ENCODE assay signal across 8 cellular contexts in the genomic region with DNA sequence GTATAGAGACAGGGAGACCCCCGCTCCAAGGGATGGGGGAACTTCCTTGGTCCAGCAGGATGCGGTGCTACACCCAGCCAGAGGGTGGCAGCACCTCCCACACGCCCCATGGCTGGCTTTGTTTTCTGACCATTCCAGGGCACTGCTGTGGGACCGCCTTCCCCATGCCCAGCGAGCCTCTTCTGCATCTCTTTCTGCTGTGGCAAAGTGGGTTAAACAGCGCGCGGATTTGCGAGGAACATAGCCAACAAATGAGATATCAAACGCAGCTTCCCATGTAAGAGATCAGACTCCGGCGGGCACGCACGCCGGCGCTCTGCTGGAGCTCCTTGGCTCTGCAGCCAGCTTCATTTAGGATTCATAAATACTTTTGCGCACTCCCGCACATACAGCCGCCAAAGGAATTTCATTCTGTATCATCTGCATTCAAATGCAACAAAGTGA.
DNase-seq lines count a peak whose midpoint lies in the region; ATAC-seq, FAIRE-seq and TF ChIP-seq lines count a peak whose summit lies in the region.

No MANE protein-coding gene starts in this region.

- no peak overlapping the region for H2AFZ ChIP-seq in keratinocyte (ENCODE audit: control insufficient read depth, low read length)

- H3K27ac ChIP-seq in WERI-Rb-1 (no peak overlapping the region), keratinocyte (ENCODE audit: control insufficient read depth, insufficient read depth, low read length) (no peak overlapping the region)

- H3K4me1 Mint-ChIP-seq in T-helper 17 cell: no peaks in the 10 kb centered on the region

- DNase-seq in AG09309 (ENCODE audit: low read depth) (no peak), H54 (ENCODE audit: insufficient read length, low spot score) (peak; percentile 21), WERI-Rb-1 (peak; percentile 56), keratinocyte (ENCODE audit: low read depth, low spot score) (no peak), NCI-H1694 treated with DMSO at 0.1 percent for 48 hours (lab: John Stamatoyannopoulos, UW) (no peak), T-helper 1 cell (no peak), T-helper 17 cell (no peak)

- H3K9ac ChIP-seq in keratinocyte (ENCODE audit: control insufficient read depth, extremely low read depth, insufficient read depth, low read length): no peak overlapping the region

- H3K9me3 ChIP-seq in WERI-Rb-1 (ENCODE audit: severe bottlenecking) (no peaks in the 10 kb centered on the region), keratinocyte (ENCODE audit: control insufficient read depth, low read depth, low read length) (no peaks in the 10 kb centered on the region), T-helper 17 cell (ENCODE audit: control insufficient read depth, low read length, poor library complexity, severe bottlenecking) (no peaks in the 10 kb centered on the region)

- H3K4me1 ChIP-seq in keratinocyte (ENCODE audit: control insufficient read depth, extremely low read depth, insufficient read depth, low read length): no peaks in the 10 kb centered on the region

- no peak overlapping the region for H3K4me3 ChIP-seq in AG09309 (ENCODE audit: control insufficient read depth, low read depth, low read length)
- H3K4me3 ChIP-seq in WERI-Rb-1 (ENCODE audit: low read depth, low read length): no peak overlapping the region
- no peak overlapping the region for H3K4me3 ChIP-seq in keratinocyte (ENCODE audit: control insufficient read depth in 2 of 3, extremely low read depth in 1 of 3, insufficient read depth in 2 of 3, low read depth in 1 of 3, low read length in 3 of 3)

- H3K27ac Mint-ChIP-seq in T-helper 17 cell: no peak overlapping the region

- ATAC-seq in T-helper 17 cell (no peak), HG03159 (IDR thresholded peaks at IDR 0.05; ENCODE audit: unreplicated experiment) (no peak)

- peak overlapping the region; percentile 16 for H3K4me2 ChIP-seq in keratinocyte (ENCODE audit: control insufficient read depth, extremely low read depth, insufficient read depth, low read depth, low read length)

- TF ChIP-seq CTCF in AG09309 (IDR thresholded peaks at IDR 0.05; ENCODE audit: control insufficient read depth, insufficient read depth, low read depth, low read length, missing control alignments) (peak; percentile 37), WERI-Rb-1 (IDR thresholded peaks at IDR 0.05; ENCODE audit: low read depth, low read length) (peak; percentile 91), keratinocyte (optimal IDR thresholded peaks at IDR 0.05 in 1 of 3, IDR thresholded peaks at IDR 0.05 in 1 of 3, conservative IDR thresholded peaks at IDR 0.05 in 1 of 3; ENCODE audit: extremely low read depth in 1 of 3, insufficient read depth in 2 of 3, low read length in 3 of 3) (peak; percentile 44 to 80 (median 74))

- H3K27me3 Mint-ChIP-seq in T-helper 17 cell: no peaks in the 10 kb centered on the region

- H3K36me3 Mint-ChIP-seq in T-helper 17 cell (ENCODE audit: low read depth): no peaks in the 10 kb centered on the region

- H3K4me3 Mint-ChIP-seq in T-helper 17 cell: no peak overlapping the region

- FAIRE-seq in H54 (lab: Jason Lieb, UNC) (no peak), keratinocyte (lab: Jason Lieb, UNC) (no peak)

- no peaks in the 10 kb centered on the region for H3K36me3 ChIP-seq in WERI-Rb-1
- H3K36me3 ChIP-seq in keratinocyte (ENCODE audit: control insufficient read depth in 2 of 2, extremely low read depth in 1 of 2, insufficient read depth in 2 of 2, low read length in 2 of 2): no peaks in the 10 kb centered on the region

- no peaks in the 10 kb centered on the region for H3K9me1 ChIP-seq in keratinocyte (ENCODE audit: control insufficient read depth, extremely low read depth, insufficient read depth, low read length)

- H3K79me2 ChIP-seq in keratinocyte (ENCODE audit: control insufficient read depth, insufficient read depth, low read length): no peaks in the 10 kb centered on the region

- dilution Hi-C loops in keratinocyte (cut with MboI; ENCODE audit: extremely low pct_ligation_motif_present, low sequenced_read_pairs): no loop called here

- H3K27me3 ChIP-seq in WERI-Rb-1 (ENCODE audit: insufficient read depth, low read depth, severe bottlenecking) (no peaks in the 10 kb centered on the region), keratinocyte (ENCODE audit: control insufficient read depth, extremely low read depth, insufficient read depth, low read length) (no peaks in the 10 kb centered on the region)

- no peak for TF ChIP-seq POLR2A in H54 (IDR thresholded peaks at IDR 0.05; ENCODE audit: low read depth, low read length)

- H4K20me1 ChIP-seq in keratinocyte (ENCODE audit: control insufficient read depth, extremely low read depth, insufficient read depth, low read length): no peaks in the 10 kb centered on the region

Comparison
In these comparisons a context has a peak if more than half of its experiments do, and no peak if none do; other contexts are left out.
1. DNase-seq: peak in H54 (single experiment) and WERI-Rb-1 (single experiment); none in AG09309 (single experiment), keratinocyte (single experiment), NCI-H1694 treated with DMSO at 0.1 percent for 48 hours (single experiment), T-helper 1 cell (0 of 5) and T-helper 17 cell (0 of 3).
2. CTCF ChIP-seq: peak in every context shown above with its lines; median percentile 91 in WERI-Rb-1; 74 in keratinocyte; 37 in AG09309.